8 cellular contexts compared by ENCODE assay signal in the genomic region with DNA sequence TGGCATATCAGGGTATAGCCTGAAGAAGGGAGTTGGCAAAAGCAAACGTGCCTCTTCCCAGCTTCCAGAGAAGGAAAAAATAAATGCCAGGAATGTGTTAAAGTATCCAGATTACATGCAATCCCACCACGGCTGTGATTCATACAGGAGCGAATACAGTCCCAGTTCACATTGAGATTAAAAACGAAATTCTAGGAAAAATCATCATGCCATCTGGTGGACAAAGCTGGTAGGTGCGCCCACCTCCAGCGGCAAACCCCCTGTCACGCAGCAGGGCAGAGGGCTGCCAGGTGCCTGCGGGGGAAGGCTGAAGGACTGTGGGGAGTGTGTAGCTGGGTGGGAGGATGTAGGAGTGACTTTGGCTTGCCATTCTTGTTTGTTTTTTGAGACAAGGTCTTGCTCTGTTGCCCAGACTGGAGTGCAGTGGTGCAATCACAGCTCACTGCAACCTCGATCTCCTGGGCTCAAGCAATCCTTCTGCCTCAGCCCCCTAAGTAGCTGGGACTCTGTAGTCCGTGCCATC. TPM values are rescaled to one million over a fixed set of nuclear protein-coding genes. Genes with fewer than 3 reads are reported as not detected.
A peak's percentile ranks its signal among the peaks of the same experiment; 100 is the strongest.
DNase-seq lines count a peak whose midpoint lies in the region; ATAC-seq and TF ChIP-seq lines count a peak whose summit lies in the region.

No MANE protein-coding gene starts in this region.

- H3K4me1 Mint-ChIP-seq in activated T-helper 1 cell treated with anti-CD3 and anti-CD28 coated beads, Interleukin-12 subunit alpha, Interleukin-12 subunit beta, Interleukin-2, Interleukin-4 antibody, amounts not matched to agents 30 ng/mL and 10 ng/mL and 1 ng/mL, durations not matched to agents 14 hours and 24 hours and 36 hours (ENCODE audit: low read depth): peaks cover 7% of the 10 kb centered on the region

- TF ChIP-seq CTCF in HL-60 (IDR thresholded peaks at IDR 0.05; ENCODE audit: insufficient read depth, low read length) (peak; percentile 73), foreskin fibroblast (IDR thresholded peaks at IDR 0.05; ENCODE audit: low read depth, low read length) (peak; percentile 75), ovary (IDR thresholded peaks at IDR 0.05) (peak; percentile 70 to 92 (median 87)), uterus (IDR thresholded peaks at IDR 0.05) (peak; percentile 89 to 97 (median 92))

- no peak overlapping the region for H3K4me3 ChIP-seq in HL-60 (replicated peaks; ENCODE audit: insufficient read depth, low read length)
- no peak overlapping the region for H3K4me3 ChIP-seq in foreskin fibroblast (ENCODE audit: low read depth in 1 of 2, low read length in 2 of 2)
- no peak overlapping the region for H3K4me3 ChIP-seq in ovary
- no peak overlapping the region for H3K4me3 ChIP-seq in uterus

- H3K9me3 ChIP-seq in ovary: no peaks in the 10 kb centered on the region
- no peaks in the 10 kb centered on the region for H3K9me3 ChIP-seq in uterus

- no peak overlapping the region for H3K27ac ChIP-seq in HL-60 (replicated peaks)
- H3K27ac ChIP-seq in ovary: no peak overlapping the region
- peak overlapping the region; percentile 51 to 59 for H3K27ac ChIP-seq in uterus

- WGBS in ovary, 3 donors: 2 to 3% (median 2%) methylated on average over 10 of the region's 10 CpGs

- no peaks in the 10 kb centered on the region for H3K9me3 Mint-ChIP-seq in activated T-helper 1 cell treated with anti-CD3 and anti-CD28 coated beads, Interleukin-12 subunit alpha, Interleukin-12 subunit beta, Interleukin-2, Interleukin-4 antibody, amounts not matched to agents 30 ng/mL and 10 ng/mL and 1 ng/mL, durations not matched to agents 14 hours and 24 hours and 36 hours

- intact Hi-C loops in activated T-helper 1 cell treated with anti-CD3 and anti-CD28 coated beads, Interleukin-12 subunit alpha, Interleukin-12 subunit beta, Interleukin-2, Interleukin-4 antibody, amounts not matched to agents 30 ng/mL and 10 ng/mL and 1 ng/mL, durations not matched to agents 14 hours and 24 hours and 36 hours (cut with micrococcal nuclease): loop anchor here (1.0 to 10.0 kb wide), 3 partner anchors 18 to 466 kb away; no protein-coding TSS in a partner anchor
- intact Hi-C loops in ovary (cut with DNase I) (loop anchor here in 2 of 4 donors (2.0 kb wide), 1 partner anchor 28 kb away; no protein-coding TSS in a partner anchor), uterus (cut with DNase I; ENCODE audit: low total_unique reads) (no loop called here)

- H3K36me3 ChIP-seq in ovary: no peaks in the 10 kb centered on the region
- H3K36me3 ChIP-seq in uterus: no peaks in the 10 kb centered on the region

- H3K4me3 Mint-ChIP-seq in activated T-helper 1 cell treated with anti-CD3 and anti-CD28 coated beads, Interleukin-12 subunit alpha, Interleukin-12 subunit beta, Interleukin-2, Interleukin-4 antibody, amounts not matched to agents 30 ng/mL and 10 ng/mL and 1 ng/mL, durations not matched to agents 14 hours and 24 hours and 36 hours: no peak overlapping the region

- TF ChIP-seq EP300 in ovary (IDR thresholded peaks at IDR 0.05): no peak

- DNase-seq in Caki2 (ENCODE audit: low read depth): peak; percentile 92
- peak in 1 of 2 experiments; percentile 30 for DNase-seq in HL-60 (ENCODE audit: low read depth in 1 of 2, low spot score in 1 of 2)
- DNase-seq in OCI-M2 (lab: John Stamatoyannopoulos, UW; ENCODE audit: unreplicated experiment): peak; percentile 52
- peak; percentile 33 for DNase-seq in activated T-helper 1 cell treated with anti-CD3 and anti-CD28 coated beads, Interleukin-12 subunit alpha, Interleukin-12 subunit beta, Interleukin-2, Interleukin-4 antibody, amounts not matched to agents 30 ng/mL and 10 ng/mL and 1 ng/mL, durations not matched to agents 14 hours and 24 hours and 36 hours (ENCODE audit: low spot score)
- DNase-seq in foreskin fibroblast: peak; percentile 68 to 89
- DNase-seq in ovary: peak; percentile 65 to 85 (median 80)
- peak; percentile 80 for DNase-seq in uterus

- in situ Hi-C loops in Caki2 (cut with HindIII; ENCODE audit: low pct_unique_long_range_greater_than_20kb, low sequenced_read_pairs): no loop called here

- H3K36me3 Mint-ChIP-seq in activated T-helper 1 cell treated with anti-CD3 and anti-CD28 coated beads, Interleukin-12 subunit alpha, Interleukin-12 subunit beta, Interleukin-2, Interleukin-4 antibody, amounts not matched to agents 30 ng/mL and 10 ng/mL and 1 ng/mL, durations not matched to agents 14 hours and 24 hours and 36 hours (ENCODE audit: low read depth): no peaks in the 10 kb centered on the region

- no peak overlapping the region for H3K27ac Mint-ChIP-seq in activated T-helper 1 cell treated with anti-CD3 and anti-CD28 coated beads, Interleukin-12 subunit alpha, Interleukin-12 subunit beta, Interleukin-2, Interleukin-4 antibody, amounts not matched to agents 30 ng/mL and 10 ng/mL and 1 ng/mL, durations not matched to agents 14 hours and 24 hours and 36 hours

- peaks cover 49% of the 10 kb centered on the region for H3K27me3 Mint-ChIP-seq in activated T-helper 1 cell treated with anti-CD3 and anti-CD28 coated beads, Interleukin-12 subunit alpha, Interleukin-12 subunit beta, Interleukin-2, Interleukin-4 antibody, amounts not matched to agents 30 ng/mL and 10 ng/mL and 1 ng/mL, durations not matched to agents 14 hours and 24 hours and 36 hours (ENCODE audit: insufficient read depth)

- ATAC-seq in HG02623 (IDR thresholded peaks at IDR 0.05; ENCODE audit: unreplicated experiment): no peak

- H3K27me3 ChIP-seq in HL-60 (ENCODE audit: insufficient read depth, poor library complexity, severe bottlenecking) (peaks cover 42% of the 10 kb centered on the region), ovary (no peaks in the 10 kb centered on the region), uterus (no peaks in the 10 kb centered on the region)

- TF ChIP-seq POLR2A in ovary (IDR thresholded peaks at IDR 0.05) (no peak), uterus (IDR thresholded peaks at IDR 0.05) (no peak)

- H3K4me1 ChIP-seq in ovary (ENCODE audit: insufficient read depth) (no peaks in the 10 kb centered on the region), uterus (no peaks in the 10 kb centered on the region)

RNA-seq across cellular contexts. Expression of gene DMWD, which starts 6.4 kb away (rescaled TPM):
- total RNA-seq in Caki2 (2014; rRNA removed; shearing (Covaris generic); ENCODE audit: low replicate concordance): 22.3 and 25.6 TPM in 2 replicates
- 50.0 and 55.8 TPM in 2 replicates for total RNA-seq in activated T-helper 1 cell treated with anti-CD3 and anti-CD28 coated beads, Interleukin-12 subunit alpha, Interleukin-12 subunit beta, Interleukin-2, Interleukin-4 antibody, amounts not matched to agents 30 ng/mL and 10 ng/mL and 1 ng/mL, durations not matched to agents 14 hours and 24 hours and 36 hours
- total RNA-seq in ovary: 10 to 100 TPM; 28.4 to 85.4 (median 61.1) TPM
- 10 to 100 TPM; 11.4 to 33.9 TPM for polyA plus RNA-seq in ovary
- 100 to 1,000 TPM in 1 of 4 donors, 10 to 100 TPM in 2, 1 to 10 TPM in 1; 4.4 to 103 (median 36.9) TPM for total RNA-seq in uterus

RNA-seq across cellular contexts. Expression of gene RSPH6A, which starts 16.1 kb away (rescaled TPM):
- not detected in 2 replicates for total RNA-seq in Caki2 (2014; rRNA removed; shearing (Covaris generic); ENCODE audit: low replicate concordance)
- total RNA-seq in activated T-helper 1 cell treated with anti-CD3 and anti-CD28 coated beads, Interleukin-12 subunit alpha, Interleukin-12 subunit beta, Interleukin-2, Interleukin-4 antibody, amounts not matched to agents 30 ng/mL and 10 ng/mL and 1 ng/mL, durations not matched to agents 14 hours and 24 hours and 36 hours: 0.29 and 0.59 TPM in 2 replicates
- total RNA-seq in ovary: under 1 TPM in 2 of 7 donors, not detected in 5; 0.13 to 0.15 TPM
- not detected for polyA plus RNA-seq in ovary
- under 1 TPM in 2 of 4 donors, not detected in 2; 0.14 to 0.40 TPM for total RNA-seq in uterus

RNA-seq across cellular contexts. Expression of gene DMPK, which starts 16.8 kb away (rescaled TPM):
- total RNA-seq in Caki2 (2014; rRNA removed; shearing (Covaris generic); ENCODE audit: low replicate concordance): 4.8 and 9.1 TPM in 2 replicates
- 22.8 and 23.9 TPM in 2 replicates for total RNA-seq in activated T-helper 1 cell treated with anti-CD3 and anti-CD28 coated beads, Interleukin-12 subunit alpha, Interleukin-12 subunit beta, Interleukin-2, Interleukin-4 antibody, amounts not matched to agents 30 ng/mL and 10 ng/mL and 1 ng/mL, durations not matched to agents 14 hours and 24 hours and 36 hours
- 100 to 1,000 TPM in 2 of 7 donors, 10 to 100 TPM in 5; 21.0 to 105 (median 62.5) TPM for total RNA-seq in ovary
- 10 to 100 TPM; 24.3 to 56.7 TPM for polyA plus RNA-seq in ovary
- total RNA-seq in uterus: 100 to 1,000 TPM in 1 of 4 donors, 10 to 100 TPM in 3; 15.3 to 211 (median 43.8) TPM

RNA-seq across cellular contexts. Expression of gene SIX5, which starts 30.0 kb away (rescaled TPM):
- total RNA-seq in Caki2 (2014; rRNA removed; shearing (Covaris generic); ENCODE audit: low replicate concordance): 14.3 and 15.2 TPM in 2 replicates
- total RNA-seq in activated T-helper 1 cell treated with anti-CD3 and anti-CD28 coated beads, Interleukin-12 subunit alpha, Interleukin-12 subunit beta, Interleukin-2, Interleukin-4 antibody, amounts not matched to agents 30 ng/mL and 10 ng/mL and 1 ng/mL, durations not matched to agents 14 hours and 24 hours and 36 hours: 3.7 and 5.6 TPM in 2 replicates
- total RNA-seq in ovary (10 to 100 TPM; 21.0 to 64.4 (median 44.4) TPM), uterus (10 to 100 TPM in 2 of 4 donors, 1 to 10 TPM in 2; 4.4 to 48.9 (median 12.5) TPM)
- polyA plus RNA-seq in ovary: 10 to 100 TPM in 1 of 2 donors, 1 to 10 TPM in 1; 5.4 to 43.5 TPM

Comparison
In these comparisons a context has a peak if more than half of its experiments do, and no peak if none do; other contexts are left out.
1. H3K27ac ChIP-seq: peak in uterus (2 of 2); none in HL-60 (single experiment) and ovary (0 of 2).
2. Peak in every context shown above with its lines, with median percentiles within 50 percentile points of each other: CTCF ChIP-seq.